ENCODE assay signal across 34 cellular contexts in the genomic region with DNA sequence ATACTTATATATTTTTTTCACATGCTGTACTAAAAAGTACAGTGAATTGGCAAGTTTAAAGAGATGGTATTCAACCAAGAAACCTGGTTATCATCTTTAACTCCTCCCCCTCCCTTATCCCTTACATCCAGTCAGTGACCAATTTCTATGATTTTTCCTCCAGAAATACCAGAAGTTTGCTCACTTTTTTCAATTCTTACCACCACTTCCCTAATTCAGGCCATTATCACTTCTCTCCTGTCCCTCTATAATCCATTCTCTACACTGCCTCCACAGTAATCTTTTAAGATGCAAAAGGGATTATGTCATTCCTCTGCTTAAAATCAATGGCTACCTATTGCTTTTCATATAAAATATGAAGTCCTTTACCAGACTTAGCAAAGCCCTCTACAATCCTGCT.
"Had no signal": no experiment of that assay in that cellular context is flagged by ENCODE, and none has a peak within 500 bp of the region (broad histone marks: within the 10 kb centered on the region; RNA-seq: fewer than 3 reads in every experiment).

No MANE protein-coding gene starts in this region.

- H3K27me3 ChIP-seq: ascending aorta, cardiac muscle cell, MG63 had no signal

- H3K27ac ChIP-seq: ascending aorta, cardiac muscle cell, PC-9, RWPE1, VCaP had no signal

- DNase-seq: activated B cell treated with CpG ODN at 0.5 μM for 24 hours; activated CD4-positive, alpha-beta memory T cell treated with anti-CD3 and anti-CD28 coated beads, Interleukin-2, amount 10 ng/mL, durations not matched to agents 7 days and 5 days; activated CD4-positive, alpha-beta T cell treated with anti-CD3 and anti-CD28 coated beads for 4 hours; activated CD4-positive, alpha-beta T cell treated with anti-CD3 and anti-CD28 coated beads, Interleukin-2, amount 50 U/mL, for 1 hour; activated CD4-positive, CD25-positive, alpha-beta regulatory T cell treated with anti-CD3 and anti-CD28 coated beads, Interleukin-2, amount 50 U/mL, for 72 hours; activated CD8-positive, alpha-beta memory T cell treated with anti-CD3 and anti-CD28 coated beads for 24 hours; activated CD8-positive, alpha-beta memory T cell treated with anti-CD3 and anti-CD28 coated beads, Interleukin-2, amount 10 ng/mL, durations not matched to agents 7 days and 5 days; activated CD8-positive, alpha-beta memory T cell treated with anti-CD3 and anti-CD28 coated beads, Interleukin-2, amount 50 U/mL, for 48 hours; activated gamma-delta T cell; activated naive CD4-positive, alpha-beta T cell treated with Interleukin-2 at 50 U/mL for 16 hours; activated naive CD8-positive, alpha-beta T cell treated with anti-CD3 and anti-CD28 coated beads, Interleukin-2, amount 10 ng/mL, durations not matched to agents 7 days and 5 days; amygdala; Kasumi-1; KG1; MG63; NCI-H1092; NCI-H146; NCI-H1930; NCI-H2081 treated with DMSO at 0.1 percent for 48 hours; NCI-H226; NCI-H446 treated with DMSO at 0.1 percent for 48 hours; NCI-H524; NK-92 treated with Interleukin-12 subunit alpha and Interleukin-12 subunit beta, amount 100 ng/mL, for 24 hours; PC-9; SIG-M5; T-cell; T-helper 2 cell; T-helper 9 cell had no signal

- H3K4me3 ChIP-seq: ascending aorta, cardiac muscle cell, MG63, PC-9 had no signal

- ATAC-seq: activated CD8-positive, alpha-beta memory T cell treated with anti-CD3 and anti-CD28 coated beads, Interleukin-2, amount 10 ng/mL, durations not matched to agents 7 days and 5 days; Right ventricle myocardium inferior; SK-N-SH treated with all-trans-retinoic acid at 6 μM for 48 hours; T-cell had no signal

- H3K9me3 ChIP-seq: ascending aorta, MG63 had no signal
